In genomic region chr2:188894979-188895378, GRCh38 we compare ENCODE assay signal across 20 cellular contexts.
"Had no signal": no experiment of that assay in that cellular context is flagged by ENCODE, and none has a peak within 500 bp of the region (broad histone marks: within the 10 kb centered on the region; RNA-seq: fewer than 3 reads in every experiment).

No MANE protein-coding gene starts in this region.

- H3K9me3 ChIP-seq: prostate gland, sigmoid colon, testis, tibial artery had no signal

- H3K4me1 ChIP-seq: neural progenitor cell, prostate gland, right atrium auricular region, testis had no signal

- H3K27ac ChIP-seq: neural progenitor cell, prostate gland, right atrium auricular region, testis had no signal

- H3K36me3 ChIP-seq: left lung, neural progenitor cell, prostate gland, right atrium auricular region, sigmoid colon, tibial artery had no signal

- H3K4me3 ChIP-seq: left lung, neural progenitor cell, prostate gland, right atrium auricular region, sigmoid colon, testis, tibial artery had no signal

- DNase-seq: cerebellar nuclear complex; cortex of kidney; effector memory CD8-positive, alpha-beta T cell; kidney; left cardiac atrium; left lung; mesendoderm; midbrain; naive thymus-derived CD4-positive, alpha-beta T cell; sigmoid colon; stimulated activated CD4-positive, alpha-beta T cell treated with anti-CD3 and anti-CD28 coated beads, Interleukin-15, amount 100 ng/mL, for 24 hours; stimulated activated CD4-positive, alpha-beta T cell treated with anti-CD3 and anti-CD28 coated beads, Interleukin-2, amount 100 ng/mL, for 48 hours; stimulated activated CD8-positive, alpha-beta memory T cell treated with anti-CD3 and anti-CD28 coated beads, Interleukin-4, amount 100 ng/mL, for 48 hours; stimulated activated naive CD4-positive, alpha-beta T cell; stimulated activated naive CD8-positive, alpha-beta T cell treated with anti-CD3 and anti-CD28 coated beads, Interleukin-15, amount 100 ng/mL, for 72 hours; testis; tibial artery had no signal

- H3K27me3 ChIP-seq: left lung, neural progenitor cell, right atrium auricular region, sigmoid colon, testis, tibial artery had no signal
